Comparison of ENCODE assay signal across 1 cellular context in genomic region chr7:127848241-127848640, GRCh38.
TF ChIP-seq lines count a peak whose summit lies in the region.

No MANE protein-coding gene starts in this region.

TF ChIP-seq in WTC11, 78 proteins besides CTCF, POLR2A, EP300 and RAD21 (continued from another document):
- TF ChIP-seq AFF4 (CRISPR knock-in tag; IDR thresholded peaks at IDR 0.05; ENCODE audit: borderline replicate concordance), result no peak
- no peak for TF ChIP-seq ZNF396 (CRISPR knock-in tag; IDR thresholded peaks at IDR 0.05; ENCODE audit: borderline replicate concordance)
- no peak for TF ChIP-seq ZNF423 (CRISPR knock-in tag; IDR thresholded peaks at IDR 0.05)
- no peak for TF ChIP-seq RELA (CRISPR knock-in tag; IDR thresholded peaks at IDR 0.05; ENCODE audit: borderline replicate concordance)
- no peak for TF ChIP-seq FOXK1 (CRISPR knock-in tag; IDR thresholded peaks at IDR 0.05)
- TF ChIP-seq ATF3 (CRISPR knock-in tag; conservative IDR thresholded peaks at IDR 0.05), result no peak
- no peak for TF ChIP-seq ZBTB21 (CRISPR knock-in tag; IDR thresholded peaks at IDR 0.05; ENCODE audit: borderline replicate concordance)
- TF ChIP-seq FOXJ3 (CRISPR knock-in tag; IDR thresholded peaks at IDR 0.05; ENCODE audit: borderline replicate concordance), result no peak
- no peak for TF ChIP-seq ZNF121 (CRISPR knock-in tag; IDR thresholded peaks at IDR 0.05)
- no peak for TF ChIP-seq ZNF263 (CRISPR knock-in tag; IDR thresholded peaks at IDR 0.05; ENCODE audit: low read depth)
- no peak for TF ChIP-seq EMX1 (CRISPR knock-in tag; IDR thresholded peaks at IDR 0.05)
- TF ChIP-seq SMAD3 (CRISPR knock-in tag; IDR thresholded peaks at IDR 0.05; ENCODE audit: borderline replicate concordance), result no peak
- no peak for TF ChIP-seq ZNF425 (CRISPR knock-in tag; conservative IDR thresholded peaks at IDR 0.05)
- no peak for TF ChIP-seq ZNF512 (CRISPR knock-in tag; IDR thresholded peaks at IDR 0.05; ENCODE audit: borderline replicate concordance)
- TF ChIP-seq AR (CRISPR knock-in tag; IDR thresholded peaks at IDR 0.05), result no peak
- no peak for TF ChIP-seq KAT7 (CRISPR knock-in tag; IDR thresholded peaks at IDR 0.05; ENCODE audit: borderline replicate concordance)
